18 cellular contexts compared by ENCODE assay signal in the genomic region with DNA sequence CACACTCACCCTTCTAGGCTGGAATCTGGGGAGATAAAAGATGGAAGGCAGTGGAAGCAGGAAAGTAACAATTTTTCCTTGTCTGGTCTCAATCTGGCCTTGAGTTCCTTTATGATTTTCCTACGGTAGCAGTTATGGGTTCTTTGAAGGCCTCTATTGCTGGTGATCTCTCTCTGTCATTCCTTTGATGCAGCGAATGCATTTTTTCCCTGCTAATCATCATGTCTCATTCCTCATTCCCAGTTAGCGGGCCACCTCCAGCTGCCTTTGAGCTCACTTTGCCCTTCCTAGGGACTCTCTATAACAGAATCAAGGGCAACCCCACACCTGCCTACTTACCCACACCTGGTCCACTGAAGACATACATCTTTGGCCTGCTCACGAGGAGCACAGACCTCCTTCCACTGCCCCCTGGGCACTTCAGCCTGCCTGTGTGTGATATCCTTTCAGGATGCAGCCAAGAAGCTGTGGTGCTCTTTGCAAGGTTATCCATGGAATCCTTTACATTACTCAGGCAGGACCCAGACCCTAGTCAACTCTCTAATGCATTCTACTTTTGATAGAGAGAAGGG.
"Had no signal": no experiment of that assay in that cellular context is flagged by ENCODE, and none has a peak within 500 bp of the region (broad histone marks: within the 10 kb centered on the region; RNA-seq: fewer than 3 reads in every experiment).

No MANE protein-coding gene starts in this region.

- ATAC-seq: activated T-cell treated with anti-CD3 and anti-CD28 coated beads, Interleukin-2, amount 50 U/mL, for 72 hours; effector memory CD8-positive, alpha-beta T cell; mucosa of descending colon; psoas muscle; right cardiac atrium; stimulated activated naive CD8-positive, alpha-beta T cell treated with anti-CD3 and anti-CD28 coated beads, Interleukin-15, Interleukin-2, amounts not matched to agents 100 U/mL and 50 U/mL, for 24 hours; T-helper 17 cell had no signal

- H3K27me3 Mint-ChIP-seq: dendritic cell treated with granulocyte-macrophage colony-stimulating factor and Interleukin-4, amounts not matched to agents 40 ng/mL and 50 ng/mL, for 4 days had no signal

- H3K27ac Mint-ChIP-seq: activated T-cell treated with anti-CD3 and anti-CD28 coated beads, Interleukin-2, amount 50 U/mL, for 72 hours; dendritic cell treated with granulocyte-macrophage colony-stimulating factor and Interleukin-4, amounts not matched to agents 40 ng/mL and 50 ng/mL, for 4 days; effector memory CD8-positive, alpha-beta T cell; immature natural killer cell; naive B cell; T-helper 17 cell had no signal

- DNase-seq: activated CD4-positive, alpha-beta T cell treated with anti-CD3 and anti-CD28 coated beads, Interleukin-2, amount 50 U/mL, for 4 hours; activated effector memory CD4-positive, alpha-beta T cell treated with anti-CD3 and anti-CD28 coated beads, Interleukin-2, amount 50 U/mL, for 16 hours; activated naive CD4-positive, alpha-beta T cell treated with anti-CD3 and anti-CD28 coated beads, Interleukin-2, amount 50 U/mL, for 16 hours; activated T-cell treated with anti-CD3 and anti-CD28 coated beads, Interleukin-2, amount 50 U/mL, for 72 hours; effector memory CD8-positive, alpha-beta T cell; immature natural killer cell; mesenchymal stem cell; mucosa of descending colon; naive B cell; ovary; psoas muscle; right cardiac atrium; stimulated activated CD4-positive, alpha-beta T cell treated with anti-CD3 and anti-CD28 coated beads, Interleukin-2, amount 100 ng/mL, for 24 hours; stimulated activated naive CD8-positive, alpha-beta T cell treated with anti-CD3 and anti-CD28 coated beads, Interleukin-15, Interleukin-2, amounts not matched to agents 100 U/mL and 50 U/mL, for 24 hours; substantia nigra; T-helper 17 cell had no signal

- H3K9me3 Mint-ChIP-seq: dendritic cell treated with granulocyte-macrophage colony-stimulating factor and Interleukin-4, amounts not matched to agents 40 ng/mL and 50 ng/mL, for 4 days; immature natural killer cell; neural crest cell had no signal

- H3K36me3 Mint-ChIP-seq: immature natural killer cell, naive B cell had no signal

- H3K4me1 Mint-ChIP-seq: immature natural killer cell, naive B cell, neural crest cell had no signal

- H3K4me3 Mint-ChIP-seq: activated T-cell treated with anti-CD3 and anti-CD28 coated beads, Interleukin-2, amount 50 U/mL, for 72 hours; dendritic cell treated with granulocyte-macrophage colony-stimulating factor and Interleukin-4, amounts not matched to agents 40 ng/mL and 50 ng/mL, for 4 days; effector memory CD8-positive, alpha-beta T cell; immature natural killer cell; naive B cell; neural crest cell; T-helper 17 cell had no signal
